In the genomic region with DNA sequence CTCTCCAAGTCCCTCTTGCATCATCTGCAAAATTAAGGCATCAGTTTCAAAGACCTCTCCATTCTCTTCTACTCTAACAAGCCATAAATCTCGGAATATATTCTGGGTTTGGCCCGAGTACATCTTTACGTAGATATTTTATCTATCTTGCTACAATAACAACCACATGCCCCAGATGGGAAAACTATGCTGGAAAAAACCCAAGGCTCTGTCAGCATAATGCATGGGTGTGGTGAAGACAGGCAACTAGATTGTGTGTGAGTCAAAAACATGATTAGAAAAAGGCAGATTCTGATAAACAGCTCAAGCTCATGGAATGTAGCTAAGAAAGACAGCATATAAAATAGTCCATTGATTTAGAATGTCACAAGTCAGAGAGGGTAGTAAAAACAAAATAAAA, we compare ENCODE assay signal across 16 cellular contexts.
A peak's percentile ranks its signal among the peaks of the same experiment; 100 is the strongest.
DNase-seq lines count a peak whose midpoint lies in the region; ATAC-seq and TF ChIP-seq lines count a peak whose summit lies in the region.
"Had no signal": no experiment of that assay in that cellular context is flagged by ENCODE, and none has a peak within 500 bp of the region (broad histone marks: within the 10 kb centered on the region; RNA-seq: fewer than 3 reads in every experiment).

No MANE protein-coding gene starts in this region.

- no TSS peak for BruUV-seq in A673 (replicated peaks; lab: Mats Ljungman, UMichigan)

- no peaks in the 10 kb centered on the region for H3K36me3 Mint-ChIP-seq in brain
- no peaks in the 10 kb centered on the region for H3K36me3 Mint-ChIP-seq in activated CD4-positive, alpha-beta T cell treated with anti-CD3 and anti-CD28 coated beads, Interleukin-2, amount 10 ng/mL, durations not matched to agents 7 days and 5 days (ENCODE audit: low read depth)
- H3K36me3 Mint-ChIP-seq: activated naive CD4-positive, alpha-beta T cell treated with anti-CD3 and anti-CD28 coated beads, Interleukin-2, amount 50 U/mL, for 72 hours; IgD-negative memory B cell had no signal

- no peaks in the 10 kb centered on the region for H3K9me3 ChIP-seq in right cardiac atrium (ENCODE audit: control insufficient read depth, low read length)
- no peaks in the 10 kb centered on the region for H3K9me3 ChIP-seq in A673 (ENCODE audit: low read depth, low read length, poor library complexity, severe bottlenecking)
- H3K9me3 ChIP-seq: BLaER1 had no signal

- POLR2A ChIA-PET in activated CD4-positive, alpha-beta T cell treated with anti-CD3 and anti-CD28 coated beads, Interleukin-2, amount 10 ng/mL, durations not matched to agents 7 days and 5 days (lab: Charles Lee): no interaction called here
- POLR2A ChIA-PET in A673 (lab: Charles Lee; ENCODE audit: low non-redundant PET): no interaction called here

- peaks cover 51% of the 10 kb centered on the region for H3K4me1 Mint-ChIP-seq in brain
- no peaks in the 10 kb centered on the region for H3K4me1 Mint-ChIP-seq in activated CD4-positive, alpha-beta T cell treated with anti-CD3 and anti-CD28 coated beads, Interleukin-2, amount 10 ng/mL, durations not matched to agents 7 days and 5 days
- H3K4me1 Mint-ChIP-seq: IgD-negative memory B cell had no signal

- 10% methylated on average over 3 of the region's 3 CpGs for WGBS in right cardiac atrium

- H3K4me3 ChIP-seq in right cardiac atrium (ENCODE audit: low read length): no peak overlapping the region
- no peak overlapping the region for H3K4me3 ChIP-seq in A673 (ENCODE audit: low read depth, low read length, poor library complexity, severe bottlenecking)
- H3K4me3 ChIP-seq: BLaER1 had no signal

- H3K27me3 Mint-ChIP-seq in brain: peaks cover 7% of the 10 kb centered on the region
- H3K27me3 Mint-ChIP-seq in activated CD4-positive, alpha-beta T cell treated with anti-CD3 and anti-CD28 coated beads, Interleukin-2, amount 10 ng/mL, durations not matched to agents 7 days and 5 days: no peaks in the 10 kb centered on the region
- H3K27me3 Mint-ChIP-seq: IgD-negative memory B cell had no signal

- peaks cover 9% of the 10 kb centered on the region for H3K4me1 ChIP-seq in right cardiac atrium (ENCODE audit: control insufficient read depth, insufficient read depth, low read length)
- peaks cover 9% of the 10 kb centered on the region for H3K4me1 ChIP-seq in A673 (ENCODE audit: insufficient read depth, low read length, poor library complexity, severe bottlenecking)
- H3K4me1 ChIP-seq: BLaER1 had no signal

- H3K27ac ChIP-seq in right cardiac atrium (ENCODE audit: low read length): no peak overlapping the region
- no peak overlapping the region for H3K27ac ChIP-seq in A673 (ENCODE audit: low read depth, low read length, poor library complexity, severe bottlenecking)
- H3K27ac ChIP-seq: BLaER1 had no signal

- H3K36me3 ChIP-seq in A673 (ENCODE audit: insufficient read depth, low read length, poor library complexity, severe bottlenecking): no peaks in the 10 kb centered on the region
- H3K36me3 ChIP-seq: BLaER1 had no signal

- H3K9me3 Mint-ChIP-seq in brain: peaks cover 0 to 3% (median 0%) of the 10 kb centered on the region in 5 experiments
- H3K9me3 Mint-ChIP-seq in activated CD4-positive, alpha-beta T cell treated with anti-CD3 and anti-CD28 coated beads, Interleukin-2, amount 10 ng/mL, durations not matched to agents 7 days and 5 days: peaks cover 1% of the 10 kb centered on the region

- ATAC-seq in right cardiac atrium (peak; percentile 77 to 79), GM21737 (IDR thresholded peaks at IDR 0.05; ENCODE audit: unreplicated experiment) (no peak)
- ATAC-seq: activated naive CD4-positive, alpha-beta T cell treated with anti-CD3 and anti-CD28 coated beads, Interleukin-2, amount 50 U/mL, for 72 hours had no signal

- intact Hi-C loops in right cardiac atrium (cut with DNase I) (no loop called here), A673 (cut with micrococcal nuclease; ENCODE audit: unreplicated experiment) (no loop called here)

- CTCF ChIA-PET in activated CD4-positive, alpha-beta T cell treated with anti-CD3 and anti-CD28 coated beads, Interleukin-2, amount 10 ng/mL, durations not matched to agents 7 days and 5 days (lab: Charles Lee): interaction anchor here (0.6 kb wide), 1 partner anchor 83 kb away, joined by 3 read pairs; no protein-coding TSS in a partner anchor
- CTCF ChIA-PET in A673 (lab: Charles Lee): no interaction called here

- peak overlapping the region in 1 of 5 experiments; percentile 1 for H3K4me3 Mint-ChIP-seq in brain
- no peak overlapping the region for H3K4me3 Mint-ChIP-seq in activated CD4-positive, alpha-beta T cell treated with anti-CD3 and anti-CD28 coated beads, Interleukin-2, amount 10 ng/mL, durations not matched to agents 7 days and 5 days
- H3K4me3 Mint-ChIP-seq: IgD-negative memory B cell had no signal

- peak overlapping the region in 4 of 5 experiments; percentile 11 to 85 (median 56) for H3K27ac Mint-ChIP-seq in brain
- H3K27ac Mint-ChIP-seq in activated CD4-positive, alpha-beta T cell treated with anti-CD3 and anti-CD28 coated beads, Interleukin-2, amount 10 ng/mL, durations not matched to agents 7 days and 5 days: no peak overlapping the region
- H3K27ac Mint-ChIP-seq: activated naive CD4-positive, alpha-beta T cell treated with anti-CD3 and anti-CD28 coated beads, Interleukin-2, amount 50 U/mL, for 72 hours; IgD-negative memory B cell had no signal

- DNase-seq in AG08395 (ENCODE audit: low spot score) (peak; percentile 82), HT1080 (ENCODE audit: low read depth) (peak; percentile 2), right cardiac atrium (peak in 1 of 3 donors; percentile 59), midbrain (lab: John Stamatoyannopoulos, UW) (no peak), A673 (ENCODE audit: low spot score) (no peak)
- no peak for DNase-seq in activated CD4-positive, alpha-beta T cell treated with anti-CD3 and anti-CD28 coated beads, Interleukin-2, amount 10 ng/mL, durations not matched to agents 7 days and 5 days
- DNase-seq: NCI-H146; NCI-H524 treated with DMSO at 0.1 percent for 48 hours; nucleus accumbens; SHP77; stimulated activated CD4-positive, alpha-beta T cell treated with anti-CD3 and anti-CD28 coated beads, Interleukin-15, amount 100 ng/mL, for 24 hours had no signal

- H3K27me3 ChIP-seq in right cardiac atrium (ENCODE audit: control insufficient read depth, insufficient read depth) (no peaks in the 10 kb centered on the region), A673 (replicated peaks; ENCODE audit: insufficient read depth, low read depth, low read length, poor library complexity) (no peaks in the 10 kb centered on the region)
- H3K27me3 ChIP-seq: BLaER1 had no signal

- TF ChIP-seq CTCF in brain (conservative IDR thresholded peaks at IDR 0.05) (no peak), A673 (conservative IDR thresholded peaks at IDR 0.05; ENCODE audit: low read depth, low read length) (no peak)

Comparison
In these comparisons a context has a peak if more than half of its experiments do, and no peak if none do; other contexts are left out.
1. DNase-seq: peak in AG08395 (single experiment) and HT1080 (single experiment); none in midbrain (single experiment), activated CD4-positive, alpha-beta T cell treated with anti-CD3 and anti-CD28 coated beads, Interleukin-2, amount 10 ng/mL, durations not matched to agents 7 days and 5 days (single experiment) and A673 (single experiment).